In genomic region chr1:99634971-99635624, GRCh38 we compare ENCODE assay signal across 1 cellular context.
TF ChIP-seq lines count a peak whose summit lies in the region.

No MANE protein-coding gene starts in this region.

TF ChIP-seq in HepG2, 621 proteins besides CTCF, POLR2A, EP300 and RAD21 (continued from another document):
- TF ChIP-seq AKNA (CRISPR knock-in tag; IDR thresholded peaks at IDR 0.05; ENCODE audit: borderline replicate concordance) (no peak), ZNF326 (CRISPR knock-in tag; IDR thresholded peaks at IDR 0.05; ENCODE audit: borderline replicate concordance) (no peak), ZNF644 (CRISPR knock-in tag; IDR thresholded peaks at IDR 0.05; ENCODE audit: low read depth) (peak; percentile 94), ELF3 (CRISPR knock-in tag; IDR thresholded peaks at IDR 0.05) (0 out of 2 replicates have a peak, but pooled peaks have one; percentile 20), U2AF2 (IDR thresholded peaks at IDR 0.05; ENCODE audit: low read depth, low read length) (no peak), HMGA1 (CRISPR knock-in tag; conservative IDR thresholded peaks at IDR 0.05) (no peak), ZNF572 (CRISPR knock-in tag; IDR thresholded peaks at IDR 0.05) (no peak), ZFYVE20 (CRISPR knock-in tag; IDR thresholded peaks at IDR 0.05; ENCODE audit: borderline replicate concordance, low read depth) (no peak), ZNF761 (CRISPR knock-in tag; conservative IDR thresholded peaks at IDR 0.05) (no peak), ZNF784 (CRISPR knock-in tag; IDR thresholded peaks at IDR 0.05; ENCODE audit: borderline replicate concordance) (no peak), ZNF430 (CRISPR knock-in tag; IDR thresholded peaks at IDR 0.05) (no peak), IKZF5 (CRISPR knock-in tag; IDR thresholded peaks at IDR 0.05) (no peak), NFE2L2 (IDR thresholded peaks at IDR 0.05; ENCODE audit: low read length) (no peak), ZNF75D (CRISPR knock-in tag; IDR thresholded peaks at IDR 0.05; ENCODE audit: borderline replicate concordance) (no peak), ARNTL (CRISPR knock-in tag; IDR thresholded peaks at IDR 0.05) (no peak), SAFB2 (CRISPR knock-in tag; IDR thresholded peaks at IDR 0.05; ENCODE audit: borderline replicate concordance, low read depth) (no peak), AGO2 (optimal IDR thresholded peaks at IDR 0.05; ENCODE audit: low read depth, low read length) (no peak), ATF5 (CRISPR knock-in tag; IDR thresholded peaks at IDR 0.05; ENCODE audit: low read depth) (no peak), HMGXB4 (CRISPR knock-in tag; IDR thresholded peaks at IDR 0.05; ENCODE audit: borderline replicate concordance in 1 of 2, low read depth in 1 of 2) (no peak), FOXA3 (CRISPR knock-in tag; IDR thresholded peaks at IDR 0.05) (peak; percentile 90), ZFP90 (CRISPR knock-in tag; IDR thresholded peaks at IDR 0.05; ENCODE audit: borderline replicate concordance) (no peak), TBX3 (IDR thresholded peaks at IDR 0.05; ENCODE audit: borderline replicate concordance) (no peak)
TF ChIP-seq in HepG2: peak in this region for 29.
